ENCODE assay signal across 16 cellular contexts in the genomic region with DNA sequence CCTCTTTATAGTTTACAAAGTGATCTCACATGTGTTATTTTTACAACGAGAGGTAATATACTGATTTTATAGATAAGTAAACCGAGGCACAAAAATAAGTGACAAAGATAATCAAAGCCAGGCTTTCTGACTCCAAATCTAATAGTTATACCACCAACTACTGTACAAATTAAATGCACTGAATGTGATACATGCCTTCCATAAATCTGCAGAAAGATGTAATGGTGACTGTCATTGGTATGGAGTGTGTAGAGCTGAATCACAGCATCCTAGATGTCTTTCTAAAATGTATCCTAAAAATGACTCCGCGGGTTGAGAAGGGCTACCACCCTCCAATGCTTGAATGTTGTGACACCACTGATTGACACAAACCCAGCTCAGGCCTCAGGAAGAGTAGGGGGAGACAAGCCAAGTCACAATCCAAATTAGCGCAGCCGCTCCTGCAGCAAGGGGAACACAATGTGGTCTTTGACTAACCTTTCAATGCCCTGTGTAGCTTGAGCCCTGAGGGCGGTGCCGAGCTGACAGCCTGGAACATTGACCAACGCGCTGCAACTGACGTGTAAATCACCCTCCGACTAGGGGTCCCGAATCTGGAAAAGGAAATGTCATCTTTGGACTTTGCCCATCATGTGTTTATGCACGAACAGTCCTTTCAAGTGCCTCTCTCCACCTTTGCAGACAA.
DNase-seq lines count a peak whose midpoint lies in the region; ATAC-seq lines count a peak whose summit lies in the region.
"Had no signal": no experiment of that assay in that cellular context is flagged by ENCODE, and none has a peak within 500 bp of the region (broad histone marks: within the 10 kb centered on the region; RNA-seq: fewer than 3 reads in every experiment).

No MANE protein-coding gene starts in this region.

- peaks cover 16 to 45% (median 26%) of the 10 kb centered on the region in 10 experiments for H3K4me1 ChIP-seq in BLaER1 treated with 17β-estradiol and CSF1 and Interleukin-3, amounts not matched to agents 10 nM and 100 nM
- H3K4me1 ChIP-seq in SJCRH30 = peaks cover 4% of the 10 kb centered on the region; the same call in 1 of the 2 replicates
- H3K4me1 ChIP-seq in neuronal stem cell (ENCODE audit: control insufficient read depth in 2 of 2, insufficient read depth in 1 of 2, low read depth in 1 of 2, low read length in 2 of 2) = peaks cover 0 to 12% of the 10 kb centered on the region in 2 donors

- H3K23ac ChIP-seq in neuronal stem cell (ENCODE audit: low read depth, low read length, poor library complexity) = no peak overlapping the region

- no peak overlapping the region for H4K8ac ChIP-seq in neuronal stem cell (ENCODE audit: low read depth, low read length)

- no CpG with 5 or more reads among the region's 14 CpGs for WGBS in neuronal stem cell (ENCODE audit: extremely low coverage in 2 of 2, insufficient read length in 2 of 2, insufficient replicate concordance in 1 of 2), 2 donors

- no peak overlapping the region for H2AFZ ChIP-seq in neuronal stem cell (ENCODE audit: low read length)

- DNase-seq in SJCRH30 (peak; percentile 20 to 38), islet precursor cell (peak; percentile 79), neuronal stem cell (ENCODE audit: low spot score) (peak; percentile 63), kidney tubule cell (ENCODE audit: low spot score) (no peak)
- no peak for DNase-seq in activated naive CD4-positive, alpha-beta T cell (lab: John Stamatoyannopoulos, UW)
- DNase-seq: CD4-positive, CD25-positive, alpha-beta regulatory T cell; Karpas-422; MM.1S; NCI-H1417 treated with DMSO at 0.1 percent for 48 hours; NCI-H2029; NCI-H524 treated with DMSO at 0.1 percent for 48 hours; NK-92 treated with Interleukin-12 subunit alpha and Interleukin-12 subunit beta, amount 100 ng/mL, for 24 hours had no signal

- no peak overlapping the region for H2BK120ac ChIP-seq in neuronal stem cell (ENCODE audit: low read depth, low read length)

- no peak overlapping the region for H3K4me3 ChIP-seq in BLaER1 treated with 17β-estradiol and CSF1 and Interleukin-3, amounts not matched to agents 10 nM and 100 nM
- H3K4me3 ChIP-seq in SJCRH30 (no peak overlapping the region), neuronal stem cell (ENCODE audit: low read length in 2 of 2) (no peak overlapping the region)
- H3K4me3 ChIP-seq: SK-N-MC had no signal

- H2BK12ac ChIP-seq in neuronal stem cell (ENCODE audit: low read length) = no peak overlapping the region

- peak overlapping the region in 8 of 11 experiments; percentile 2 to 37 (median 10); a peak in 7 of 22 replicates for H3K4me2 ChIP-seq in BLaER1 treated with 17β-estradiol and CSF1 and Interleukin-3, amounts not matched to agents 10 nM and 100 nM
- no peak overlapping the region for H3K4me2 ChIP-seq in neuronal stem cell (ENCODE audit: insufficient read depth, low read length, poor library complexity, severe bottlenecking)

- no peak overlapping the region for H3K18ac ChIP-seq in neuronal stem cell (ENCODE audit: low read length)

- H2AK5ac ChIP-seq in neuronal stem cell (ENCODE audit: low read depth, low read length) = no peak overlapping the region

- peaks cover 0 to 3% (median 0%) of the 10 kb centered on the region in 11 experiments; a peak in 1 of 22 replicates for H3K36me3 ChIP-seq in BLaER1 treated with 17β-estradiol and CSF1 and Interleukin-3, amounts not matched to agents 10 nM and 100 nM
- H3K36me3 ChIP-seq in SJCRH30 (no peaks in the 10 kb centered on the region), neuronal stem cell (replicated peaks in 1 of 2; ENCODE audit: control insufficient read depth in 2 of 2, insufficient read depth in 2 of 2, low read length in 2 of 2) (no peaks in the 10 kb centered on the region)

- no peak overlapping the region for H3K9ac ChIP-seq in BLaER1 treated with 17β-estradiol and CSF1 and Interleukin-3, amounts not matched to agents 10 nM and 100 nM
- no peak overlapping the region for H3K9ac ChIP-seq in neuronal stem cell (ENCODE audit: low read depth, low read length, poor library complexity)

- no peak overlapping the region for H4K91ac ChIP-seq in neuronal stem cell (ENCODE audit: low read depth, low read length, poor library complexity)

- peaks cover 0 to 10% (median 0%) of the 10 kb centered on the region in 11 experiments; a peak in 6 of 22 replicates for H3K9me3 ChIP-seq in BLaER1 treated with 17β-estradiol and CSF1 and Interleukin-3, amounts not matched to agents 10 nM and 100 nM (replicated peaks in 1 of 11)
- H3K9me3 ChIP-seq in SJCRH30 (replicated peaks) (no peaks in the 10 kb centered on the region), neuronal stem cell (replicated peaks in 1 of 2; ENCODE audit: control insufficient read depth in 2 of 2, insufficient read depth in 1 of 2, low read depth in 1 of 2, low read length in 2 of 2) (no peaks in the 10 kb centered on the region)

- no peaks in the 10 kb centered on the region for H4K20me1 ChIP-seq in BLaER1 treated with 17β-estradiol and CSF1 and Interleukin-3, amounts not matched to agents 10 nM and 100 nM

- H3K27ac ChIP-seq in BLaER1 treated with 17β-estradiol and CSF1 and Interleukin-3, amounts not matched to agents 10 nM and 100 nM = no peak overlapping the region
- H3K27ac ChIP-seq in SJCRH30 (no peak overlapping the region), neuronal stem cell (replicated peaks; ENCODE audit: low read length) (no peak overlapping the region)

- no peak overlapping the region for H2BK5ac ChIP-seq in neuronal stem cell (ENCODE audit: low read length)

- ATAC-seq in HG03097 (IDR thresholded peaks at IDR 0.05; ENCODE audit: low FRiP score, unreplicated experiment) (no peak), HG03469 (IDR thresholded peaks at IDR 0.05; ENCODE audit: unreplicated experiment) (no peak)

- no peak overlapping the region for H2BK15ac ChIP-seq in neuronal stem cell (ENCODE audit: low read length)

- no peak overlapping the region for H3K4ac ChIP-seq in neuronal stem cell (ENCODE audit: low read length)

- H3K14ac ChIP-seq in neuronal stem cell (ENCODE audit: low read length) = no peak overlapping the region

- H3K27me3 ChIP-seq in BLaER1 treated with 17β-estradiol and CSF1 and Interleukin-3, amounts not matched to agents 10 nM and 100 nM = no peaks in the 10 kb centered on the region
- no peaks in the 10 kb centered on the region; the same call in 1 of the 2 replicates for H3K27me3 ChIP-seq in SJCRH30
- peaks cover 0 to 47% (median 0%) of the 10 kb centered on the region in 3 experiments for H3K27me3 ChIP-seq in neuronal stem cell (ENCODE audit: control insufficient read depth in 3 of 3, insufficient read depth in 3 of 3, low read depth in 1 of 3, low read length in 3 of 3)

- no peaks in the 10 kb centered on the region for H3K79me1 ChIP-seq in neuronal stem cell (ENCODE audit: low read depth, low read length)

Comparison
In these comparisons a context has a peak if more than half of its experiments do, and no peak if none do; other contexts are left out.
1. DNase-seq: peak in SJCRH30 (2 of 2), islet precursor cell (single experiment) and neuronal stem cell (single experiment); none in kidney tubule cell (single experiment) and activated naive CD4-positive, alpha-beta T cell (0 of 4).